Comparison of ENCODE assay signal across 11 cellular contexts in genomic region chr13:59522652-59523051, GRCh38.
"Had no signal": no experiment of that assay in that cellular context is flagged by ENCODE, and none has a peak within 500 bp of the region (broad histone marks: within the 10 kb centered on the region; RNA-seq: fewer than 3 reads in every experiment).

No MANE protein-coding gene starts in this region.

- H3K4me2 ChIP-seq: GM23338 had no signal

- H3K9me3 ChIP-seq: HAP-1 had no signal

- H3K9ac ChIP-seq: GM23248 had no signal

- ATAC-seq: GM23338, HCT116 had no signal

- H2AFZ ChIP-seq: GM23248, GM23338 had no signal

- H3K4me3 ChIP-seq: GM23248, GM23338, HAP-1 had no signal

- FAIRE-seq: H1, H54 had no signal

- H3K27ac ChIP-seq: GM23248 had no signal

- DNase-seq: GM23248, GOT3, H7, H9, HCEC 1CT, HFFc6 had no signal

- H3K4me1 ChIP-seq: HAP-1 had no signal

- H3K36me3 ChIP-seq: HAP-1 had no signal
